ENCODE assay signal across 8 cellular contexts in genomic region chr20:49964964-49965780, GRCh38. TPM values are rescaled to one million over a fixed set of nuclear protein-coding genes. Genes with fewer than 3 reads are reported as not detected.
DNase-seq lines count a peak whose midpoint lies in the region; ATAC-seq and TF ChIP-seq lines count a peak whose summit lies in the region.

No MANE protein-coding gene starts in this region.

- H3K79me2 ChIP-seq in Loucy (ENCODE audit: insufficient read depth, low read length): no peaks in the 10 kb centered on the region

- no peak overlapping the region for H3K23ac ChIP-seq in mesenchymal stem cell (ENCODE audit: low read length in 2 of 2)

- no peak overlapping the region for H2BK120ac ChIP-seq in mesenchymal stem cell (ENCODE audit: low read depth, low read length)

- H3K36me3 ChIP-seq in breast epithelium: no peaks in the 10 kb centered on the region
- H3K36me3 ChIP-seq in Loucy (ENCODE audit: insufficient read depth, low read length): no peaks in the 10 kb centered on the region; the same call in 1 of the 2 replicates
- H3K36me3 ChIP-seq in mesenchymal stem cell (ENCODE audit: control insufficient read depth in 1 of 2, insufficient read depth in 2 of 2, low read depth in 1 of 2, low read length in 2 of 2): peaks cover 3 to 16% of the 10 kb centered on the region in 2 experiments

- H3K4me1 Mint-ChIP-seq in MCF 10A (ENCODE audit: insufficient read depth, unreplicated experiment): peaks cover 14% of the 10 kb centered on the region
- H3K4me1 Mint-ChIP-seq in activated T-helper 17 cell treated with anti-CD3 and anti-CD28 coated beads, Interleukin-2, amount 50 U/mL, for 72 hours: no peaks in the 10 kb centered on the region
- peaks cover 0 to under 1% of the 10 kb centered on the region in 2 donors for H3K4me1 Mint-ChIP-seq in effector memory CD8-positive, alpha-beta T cell (ENCODE audit: low read depth in 2 of 2)

- TF ChIP-seq CTCF in MCF 10A (IDR thresholded peaks at IDR 0.05; ENCODE audit: unreplicated experiment): peak; percentile 39
- peak in 1 of 3 donors; percentile 16 for TF ChIP-seq CTCF in breast epithelium (IDR thresholded peaks at IDR 0.05)
- TF ChIP-seq CTCF in Loucy (conservative IDR thresholded peaks at IDR 0.05; ENCODE audit: low read length): peak; percentile 92

- no peaks in the 10 kb centered on the region for H3K27me3 Mint-ChIP-seq in MCF 10A (ENCODE audit: insufficient read depth, unreplicated experiment)
- no peaks in the 10 kb centered on the region for H3K27me3 Mint-ChIP-seq in activated T-helper 17 cell treated with anti-CD3 and anti-CD28 coated beads, Interleukin-2, amount 50 U/mL, for 72 hours
- H3K27me3 Mint-ChIP-seq in effector memory CD8-positive, alpha-beta T cell: no peaks in the 10 kb centered on the region

- H3K79me1 ChIP-seq in mesenchymal stem cell (replicated peaks; ENCODE audit: low read length, poor library complexity, severe bottlenecking): peaks cover 2% of the 10 kb centered on the region

- POLR2A ChIA-PET in MCF 10A (lab: Yijun Ruan, JAX): interaction anchor here (0.6 to 1.3 kb wide), 4 partner anchors 11 to 457 kb away, joined by 3 to 6 read pairs (median 4); no protein-coding TSS in a partner anchor

- DNase-seq in MCF 10A (ENCODE audit: unreplicated experiment) (peak; percentile 53), breast epithelium (ENCODE audit: low spot score in 2 of 2) (no peak), mesenchymal stem cell (no peak), DMS153 treated with DMSO at 0.1 percent for 48 hours (lab: John Stamatoyannopoulos, UW; ENCODE audit: unreplicated experiment) (no peak)
- no peak for DNase-seq in effector memory CD8-positive, alpha-beta T cell

- H3K9ac ChIP-seq in Loucy (ENCODE audit: low read depth, low read length, poor library complexity, severe bottlenecking) (no peak overlapping the region), mesenchymal stem cell (ENCODE audit: low read length) (no peak overlapping the region)

- WGBS in mesenchymal stem cell: 71% methylated on average over 5 of the region's 5 CpGs

- peak; percentile 69 for ATAC-seq in activated T-helper 17 cell treated with anti-CD3 and anti-CD28 coated beads, Interleukin-2, amount 50 U/mL, for 72 hours (replicated peaks)
- no peak for ATAC-seq in HG02759 (IDR thresholded peaks at IDR 0.05; ENCODE audit: unreplicated experiment)
- no peak for ATAC-seq in effector memory CD8-positive, alpha-beta T cell (replicated peaks)

- H3K27ac ChIP-seq in breast epithelium: no peak overlapping the region
- peak overlapping the region; percentile 4 for H3K27ac ChIP-seq in mesenchymal stem cell (ENCODE audit: low read length, poor library complexity, severe bottlenecking)

- no peaks in the 10 kb centered on the region for H3F3A ChIP-seq in Loucy (ENCODE audit: low read depth)

- intact Hi-C loops in MCF 10A (cut with micrococcal nuclease): no loop called here
- intact Hi-C loops in breast epithelium (cut with DNase I; ENCODE audit: low total_unique reads): no loop called here

- H3K4me3 ChIP-seq in breast epithelium: no peak overlapping the region
- H3K4me3 ChIP-seq in Loucy (ENCODE audit: low read length, poor library complexity, severe bottlenecking): no peak overlapping the region
- H3K4me3 ChIP-seq in mesenchymal stem cell (ENCODE audit: insufficient read depth in 1 of 2, low read depth in 1 of 2, low read length in 2 of 2): no peak overlapping the region

- no peak overlapping the region for H3K4me3 Mint-ChIP-seq in MCF 10A (ENCODE audit: unreplicated experiment)
- H3K4me3 Mint-ChIP-seq in activated T-helper 17 cell treated with anti-CD3 and anti-CD28 coated beads, Interleukin-2, amount 50 U/mL, for 72 hours: no peak overlapping the region
- no peak overlapping the region for H3K4me3 Mint-ChIP-seq in effector memory CD8-positive, alpha-beta T cell

- H2AK5ac ChIP-seq in mesenchymal stem cell (ENCODE audit: low read length, severe bottlenecking): no peak overlapping the region

- H3K27me3 ChIP-seq in breast epithelium (no peaks in the 10 kb centered on the region), Loucy (ENCODE audit: insufficient read depth, low read length, poor library complexity, severe bottlenecking) (no peaks in the 10 kb centered on the region), mesenchymal stem cell (ENCODE audit: control insufficient read depth in 1 of 2, insufficient read depth in 1 of 2, low read length in 2 of 2) (no peaks in the 10 kb centered on the region)

- no peak overlapping the region for H3K18ac ChIP-seq in mesenchymal stem cell (ENCODE audit: low read depth in 1 of 2, low read length in 2 of 2)

- no peaks in the 10 kb centered on the region for H3K9me3 ChIP-seq in breast epithelium
- H3K9me3 ChIP-seq in Loucy (ENCODE audit: insufficient read depth, low read depth, low read length): no peaks in the 10 kb centered on the region
- no peaks in the 10 kb centered on the region for H3K9me3 ChIP-seq in mesenchymal stem cell (ENCODE audit: control insufficient read depth, low read length)

- CTCF ChIA-PET in MCF 10A (lab: Yijun Ruan, JAX): interaction anchor here (0.6 to 5.5 kb wide), 15 partner anchors 9 to 700 kb away, joined by 3 to 67 read pairs (median 3); partner anchors contain the start of gene SNAI1

- H3K27ac Mint-ChIP-seq in MCF 10A (ENCODE audit: low read depth, unreplicated experiment): no peak overlapping the region
- no peak overlapping the region for H3K27ac Mint-ChIP-seq in activated T-helper 17 cell treated with anti-CD3 and anti-CD28 coated beads, Interleukin-2, amount 50 U/mL, for 72 hours
- no peak overlapping the region for H3K27ac Mint-ChIP-seq in effector memory CD8-positive, alpha-beta T cell

- H3K9me2 ChIP-seq in Loucy (replicated peaks; ENCODE audit: low read depth, low read length): no peaks in the 10 kb centered on the region

- H3K4me2 ChIP-seq in Loucy (ENCODE audit: low read depth, low read length, poor library complexity, severe bottlenecking) (no peak overlapping the region), mesenchymal stem cell (ENCODE audit: low read length, poor library complexity, severe bottlenecking) (peak overlapping the region; percentile 26)

- no peak overlapping the region for H3K14ac ChIP-seq in mesenchymal stem cell (ENCODE audit: low read length in 2 of 2)

- H3K4ac ChIP-seq in mesenchymal stem cell (ENCODE audit: low read depth in 1 of 2, low read length in 2 of 2): peak overlapping the region in 1 of 2 experiments; percentile 16

- H3K4me1 ChIP-seq in breast epithelium: no peaks in the 10 kb centered on the region
- H3K4me1 ChIP-seq in Loucy (ENCODE audit: insufficient read depth, low read length, poor library complexity, severe bottlenecking): no peaks in the 10 kb centered on the region
- peaks cover 8% of the 10 kb centered on the region for H3K4me1 ChIP-seq in mesenchymal stem cell (ENCODE audit: control insufficient read depth, insufficient read depth, low read depth, low read length)

- no peak overlapping the region for H2BK15ac ChIP-seq in mesenchymal stem cell (ENCODE audit: low read depth, poor library complexity, severe bottlenecking)

- H2BK5ac ChIP-seq in mesenchymal stem cell (ENCODE audit: low read depth, low read length, poor library complexity, severe bottlenecking): no peak overlapping the region

- no peak overlapping the region for H4K91ac ChIP-seq in mesenchymal stem cell (ENCODE audit: low read length)

- no peaks in the 10 kb centered on the region for H4K20me1 ChIP-seq in Loucy (ENCODE audit: insufficient read depth, low read length, poor library complexity, severe bottlenecking)

- H3K9me3 Mint-ChIP-seq in MCF 10A (ENCODE audit: unreplicated experiment): no peaks in the 10 kb centered on the region
- no peaks in the 10 kb centered on the region for H3K9me3 Mint-ChIP-seq in activated T-helper 17 cell treated with anti-CD3 and anti-CD28 coated beads, Interleukin-2, amount 50 U/mL, for 72 hours
- no peaks in the 10 kb centered on the region for H3K9me3 Mint-ChIP-seq in effector memory CD8-positive, alpha-beta T cell

- H2BK12ac ChIP-seq in mesenchymal stem cell (ENCODE audit: low read length in 2 of 2): no peak overlapping the region

- H4K8ac ChIP-seq in mesenchymal stem cell (ENCODE audit: low read length): no peak overlapping the region

- no peak for TF ChIP-seq POLR2A in breast epithelium (IDR thresholded peaks at IDR 0.05)

- BruUV-seq in MCF 10A (replicated peaks; lab: Mats Ljungman, UMichigan): no TSS peak

- no peak overlapping the region for H2AFZ ChIP-seq in Loucy (ENCODE audit: low read length)
- H2AFZ ChIP-seq in mesenchymal stem cell (ENCODE audit: low read depth, low read length): no peak overlapping the region

- no peaks in the 10 kb centered on the region for H3K36me3 Mint-ChIP-seq in MCF 10A (ENCODE audit: insufficient read depth, unreplicated experiment)
- no peaks in the 10 kb centered on the region for H3K36me3 Mint-ChIP-seq in activated T-helper 17 cell treated with anti-CD3 and anti-CD28 coated beads, Interleukin-2, amount 50 U/mL, for 72 hours (ENCODE audit: low read depth)
- peaks cover 11% of the 10 kb centered on the region for H3K36me3 Mint-ChIP-seq in effector memory CD8-positive, alpha-beta T cell (ENCODE audit: insufficient read depth)

RNA-seq across cellular contexts. Expression of gene SNAI1, which starts 17.6 kb away (rescaled TPM):
- 0.17 and 0.23 TPM in 2 replicates for total RNA-seq in MCF 10A (2022)
- total RNA-seq in breast epithelium: 1 to 10 TPM in 2 of 3 donors, under 1 TPM in 1; 0.80 to 5.0 (median 4.3) TPM
- total RNA-seq in activated T-helper 17 cell treated with anti-CD3 and anti-CD28 coated beads, Interleukin-2, amount 50 U/mL, for 72 hours: under 1 TPM in 1 of 2 donors, not detected in 1; 0.34 TPM
- polyA plus RNA-seq in mesenchymal stem cell (2013, experiment 1 of 2): 36.2 TPM
- 36.0 TPM for polyA plus RNA-seq in mesenchymal stem cell (2013, experiment 2 of 2)

RNA-seq across cellular contexts. Expression of gene RNF114, which starts 29.0 kb away (rescaled TPM):
- total RNA-seq in MCF 10A (2022) (40.0 and 48.6 TPM in 2 replicates), breast epithelium (100 to 1,000 TPM; 224 TPM)
- total RNA-seq in activated T-helper 17 cell treated with anti-CD3 and anti-CD28 coated beads, Interleukin-2, amount 50 U/mL, for 72 hours: 10 to 100 TPM; 59.8 to 65.0 TPM
- 37.3 TPM for polyA plus RNA-seq in mesenchymal stem cell (2013, experiment 1 of 2)
- 35.5 TPM for polyA plus RNA-seq in mesenchymal stem cell (2013, experiment 2 of 2)

RNA-seq across cellular contexts. Expression of gene SPATA2, which starts 49.8 kb away (rescaled TPM):
- total RNA-seq in MCF 10A (2022) (5.5 and 8.6 TPM in 2 replicates), breast epithelium (1 to 10 TPM; 1.8 to 4.6 (median 4.0) TPM)
- 10 to 100 TPM in 1 of 2 donors, 1 to 10 TPM in 1; 5.5 to 10.3 TPM for total RNA-seq in activated T-helper 17 cell treated with anti-CD3 and anti-CD28 coated beads, Interleukin-2, amount 50 U/mL, for 72 hours
- 5.6 TPM for polyA plus RNA-seq in mesenchymal stem cell (2013, experiment 1 of 2)
- 5.7 TPM for polyA plus RNA-seq in mesenchymal stem cell (2013, experiment 2 of 2)
